Comparison of ENCODE assay signal across 1 cellular context in genomic region chr11:72237112-72237931, GRCh38.
TF ChIP-seq lines count a peak whose summit lies in the region.

No MANE protein-coding gene starts in this region.

TF ChIP-seq in HepG2, 621 proteins besides CTCF, POLR2A, EP300 and RAD21 (continued from another document):
- TF ChIP-seq GPBP1L1 (CRISPR knock-in tag; IDR thresholded peaks at IDR 0.05) (no peak), ZNF407 (CRISPR knock-in tag; IDR thresholded peaks at IDR 0.05; ENCODE audit: not compliant biosample characterization) (no peak), RBFOX2 (IDR thresholded peaks at IDR 0.05; ENCODE audit: low read depth, low read length) (peak; percentile 49; the same call in 1 of the 2 replicates), NCOR1 (IDR thresholded peaks at IDR 0.05; ENCODE audit: borderline replicate concordance, low read length) (no peak), MIER3 (CRISPR knock-in tag; IDR thresholded peaks at IDR 0.05; ENCODE audit: borderline replicate concordance) (no peak), EZH2 (conservative IDR thresholded peaks at IDR 0.05; ENCODE audit: low read depth, low read length) (no peak), RBM39 (IDR thresholded peaks at IDR 0.05; ENCODE audit: low read depth, low read length, poor library complexity, severe bottlenecking) (peak; percentile 8), HOXA7 (CRISPR knock-in tag; IDR thresholded peaks at IDR 0.05) (no peak)
TF ChIP-seq in HepG2: peak in this region for 6.
